Comparison of ENCODE assay signal across 16 cellular contexts in genomic region chr10:88111294-88111693, GRCh38.
"Had no signal": no experiment of that assay in that cellular context is flagged by ENCODE, and none has a peak within 500 bp of the region (broad histone marks: within the 10 kb centered on the region; RNA-seq: fewer than 3 reads in every experiment).

No MANE protein-coding gene starts in this region.

- H2AFZ ChIP-seq: neural progenitor cell had no signal

- ATAC-seq: activated CD4-positive, alpha-beta T cell treated with anti-CD3 and anti-CD28 coated beads for 36 hours; mucosa of descending colon; naive thymus-derived CD4-positive, alpha-beta T cell had no signal

- FAIRE-seq: colon had no signal

- H3K4me1 ChIP-seq: neural progenitor cell, prostate gland, testis had no signal

- H3K27ac ChIP-seq: dorsolateral prefrontal cortex, neural progenitor cell, prostate gland, right atrium auricular region, testis, WERI-Rb-1 had no signal

- H3K9ac ChIP-seq: neural progenitor cell had no signal

- H3K4me3 ChIP-seq: dorsolateral prefrontal cortex, mucosa of descending colon, neural progenitor cell, prostate gland, right atrium auricular region, testis had no signal

- DNase-seq: activated CD4-positive, alpha-beta T cell treated with anti-CD3 and anti-CD28 coated beads for 36 hours; activated CD4-positive, alpha-beta T cell treated with anti-CD3 and anti-CD28 coated beads, Interleukin-2, amount 50 U/mL, for 48 hours; activated naive CD4-positive, alpha-beta T cell treated with Interleukin-2 at 50 U/mL for 16 hours; activated T-cell treated with anti-CD3 and anti-CD28 coated beads for 4 hours; aorta; brain microvascular endothelial cell; central memory CD4-positive, alpha-beta T cell; dorsolateral prefrontal cortex; mucosa of descending colon; naive thymus-derived CD4-positive, alpha-beta T cell; testis; WERI-Rb-1 had no signal

- H3K36me3 ChIP-seq: brain microvascular endothelial cell, neural progenitor cell, prostate gland, right atrium auricular region, WERI-Rb-1 had no signal

- H3K4me2 ChIP-seq: neural progenitor cell had no signal

- H3K27me3 ChIP-seq: brain microvascular endothelial cell, neural progenitor cell, right atrium auricular region, testis had no signal

- H3K9me3 ChIP-seq: mucosa of descending colon, prostate gland, right atrium auricular region, testis had no signal
